Comparison of ENCODE assay signal across 8 cellular contexts in the genomic region with DNA sequence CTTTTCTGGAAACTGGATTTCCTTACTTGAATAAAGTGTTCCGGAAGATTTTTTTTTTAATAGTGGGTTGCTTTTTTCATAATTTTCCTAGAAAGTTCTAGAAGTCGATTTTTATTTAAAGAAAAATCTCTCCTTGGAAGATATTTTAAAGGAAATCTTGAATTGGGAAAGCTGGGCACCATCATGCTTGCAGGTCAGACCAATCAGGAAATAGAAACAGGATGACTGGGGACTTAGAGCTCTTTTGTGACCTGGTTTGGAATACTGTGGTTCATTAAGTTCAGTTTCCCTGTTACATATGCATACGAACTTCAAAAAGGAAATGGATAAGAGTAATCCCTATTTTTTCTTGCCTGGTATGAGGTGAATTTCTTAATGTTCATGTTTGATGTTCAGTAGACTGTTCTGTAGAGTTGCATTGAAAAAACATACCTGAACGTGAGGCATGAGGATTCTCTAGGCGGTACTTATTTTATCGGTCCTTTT. TPM values are rescaled to one million over a fixed set of nuclear protein-coding genes. Genes with fewer than 3 reads are reported as not detected.
A peak's percentile ranks its signal among the peaks of the same experiment; 100 is the strongest.
DNase-seq lines count a peak whose midpoint lies in the region; ATAC-seq and TF ChIP-seq lines count a peak whose summit lies in the region.

No MANE protein-coding gene starts in this region.

- no peak for DNase-seq in left ventricle myocardium inferior
- no peak for DNase-seq in Right ventricle myocardium inferior (ENCODE audit: missing footprints)
- DNase-seq in OCI-M1 (lab: John Stamatoyannopoulos, UW) = peak; percentile 70
- peak; percentile 17 for DNase-seq in dedifferentiated amniotic fluid mesenchymal stem cell (ENCODE audit: extremely low spot score)
- DNase-seq in putamen (ENCODE audit: low spot score) = no peak
- no peak for DNase-seq in activated CD4-positive, alpha-beta T cell treated with anti-CD3 and anti-CD28 coated beads, Interleukin-2, amount 50 U/mL, for 48 hours

- H3K27me3 ChIP-seq in left ventricle myocardium inferior (ENCODE audit: low read depth) (no peaks in the 10 kb centered on the region), mucosa of stomach (ENCODE audit: control insufficient read depth, insufficient read depth, low read length) (peaks cover 21% of the 10 kb centered on the region)

- no peaks in the 10 kb centered on the region for H3K36me3 ChIP-seq in left ventricle myocardium inferior
- no peaks in the 10 kb centered on the region for H3K36me3 ChIP-seq in mucosa of stomach (ENCODE audit: control insufficient read depth, insufficient read depth, low read length)

- H3K4me3 ChIP-seq in left ventricle myocardium inferior (peak overlapping the region; percentile 92), mucosa of stomach (ENCODE audit: low read length) (peak overlapping the region; percentile 63)

- TF ChIP-seq CTCF in left ventricle myocardium inferior (IDR thresholded peaks at IDR 0.05; ENCODE audit: borderline replicate concordance) = no peak

- ATAC-seq in Right ventricle myocardium inferior (no peak), HG02678 (IDR thresholded peaks at IDR 0.05; ENCODE audit: unreplicated experiment) (no peak)

- H3K9ac ChIP-seq in mucosa of stomach (ENCODE audit: low read length) = peak overlapping the region; percentile 67

- peak overlapping the region; percentile 97 for H3K27ac ChIP-seq in left ventricle myocardium inferior (replicated peaks)

- intact Hi-C loops in left ventricle myocardium inferior (cut with micrococcal nuclease) = no loop called here
- intact Hi-C loops in Right ventricle myocardium inferior (cut with DNase I) = loop anchor here (5.0 kb wide), 1 partner anchor 61 kb away; no protein-coding TSS in a partner anchor

- H3K4me1 ChIP-seq in left ventricle myocardium inferior = peaks cover 92% of the 10 kb centered on the region
- H3K4me1 ChIP-seq in mucosa of stomach (ENCODE audit: control insufficient read depth, insufficient read depth, low read length) = peaks cover 25% of the 10 kb centered on the region

- H3K9me3 ChIP-seq in left ventricle myocardium inferior (replicated peaks) = no peaks in the 10 kb centered on the region
- H3K9me3 ChIP-seq in mucosa of stomach (ENCODE audit: control insufficient read depth, low read length) = no peaks in the 10 kb centered on the region

RNA-seq across cellular contexts. Expression of a gene that starts 1.2 kb away (rescaled TPM):
- total RNA-seq in left ventricle myocardium inferior (20.9 TPM), Right ventricle myocardium inferior (23.7 TPM)

Comparison
In these comparisons a context has a peak if more than half of its experiments do, and no peak if none do; other contexts are left out.
1. DNase-seq: peak in OCI-M1 (single experiment) and dedifferentiated amniotic fluid mesenchymal stem cell (single experiment); none in left ventricle myocardium inferior (single experiment), Right ventricle myocardium inferior (single experiment), putamen (single experiment) and activated CD4-positive, alpha-beta T cell treated with anti-CD3 and anti-CD28 coated beads, Interleukin-2, amount 50 U/mL, for 48 hours (0 of 2).